In genomic region chr14:75738192-75738591, GRCh38 we compare ENCODE assay signal across 16 cellular contexts.
DNase-seq lines count a peak whose midpoint lies in the region; ATAC-seq lines count a peak whose summit lies in the region.
"Had no signal": no experiment of that assay in that cellular context is flagged by ENCODE, and none has a peak within 500 bp of the region (broad histone marks: within the 10 kb centered on the region; RNA-seq: fewer than 3 reads in every experiment).

No MANE protein-coding gene starts in this region.

- DNase-seq in EH (ENCODE audit: low read depth) (peak; percentile 3), NCI-H460 (ENCODE audit: extremely low read depth, low read depth) (peak; percentile 58), dedifferentiated amniotic fluid mesenchymal stem cell (ENCODE audit: extremely low spot score) (peak; percentile 65), left lobe of liver (ENCODE audit: low spot score) (no peak), posterior vena cava (ENCODE audit: low spot score) (no peak), NCI-H1092 (lab: John Stamatoyannopoulos, UW) (no peak), substantia nigra (lab: John Stamatoyannopoulos, UW) (no peak)
- no peak for DNase-seq in activated CD4-positive, alpha-beta T cell treated with anti-CD3 and anti-CD28 coated beads, Interleukin-2, amount 50 U/mL, for 4 hours
- DNase-seq: DMS53, NCI-H1417 treated with DMSO at 0.1 percent for 48 hours, NCI-H1930, NCI-H2171, NCI-H446, PC-3, SJCRH30 had no signal

- H3K27ac ChIP-seq in substantia nigra (ENCODE audit: low read depth, low read length, poor library complexity, severe bottlenecking), result no peak overlapping the region
- H3K27ac ChIP-seq: RWPE1, SJCRH30 had no signal

- peak; percentile 71 for ATAC-seq in left lobe of liver
- ATAC-seq: PC-3 had no signal

- intact Hi-C loops in posterior vena cava (cut with DNase I), result no loop called here

Comparison
In these comparisons a context has a peak if more than half of its experiments do, and no peak if none do; other contexts are left out.
1. DNase-seq: peak in EH (single experiment), NCI-H460 (single experiment) and dedifferentiated amniotic fluid mesenchymal stem cell (single experiment); none in left lobe of liver (single experiment), posterior vena cava (single experiment), NCI-H1092 (single experiment), substantia nigra (0 of 49) and activated CD4-positive, alpha-beta T cell treated with anti-CD3 and anti-CD28 coated beads, Interleukin-2, amount 50 U/mL, for 4 hours (0 of 2).